1 cellular context compared by ENCODE assay signal in genomic region chr1:156146006-156146748, GRCh38.
TF ChIP-seq lines count a peak whose summit lies in the region.

No MANE protein-coding gene starts in this region.

TF ChIP-seq in K562, 482 proteins besides CTCF, POLR2A, EP300 and RAD21 (continued from another document):
- TF ChIP-seq BRF2 (IDR thresholded peaks at IDR 0.05; ENCODE audit: borderline replicate concordance, insufficient read depth, insufficient read length): no peak
- peak; percentile 29; the same call in 1 of the 2 replicates for TF ChIP-seq ARID3A (IDR thresholded peaks at IDR 0.05; ENCODE audit: borderline replicate concordance, low read depth, low read length)
- TF ChIP-seq ZNF57 (CRISPR knock-in tag; IDR thresholded peaks at IDR 0.05): no peak
- TF ChIP-seq ZSCAN29 (IDR thresholded peaks at IDR 0.05): no peak
- no peak for TF ChIP-seq ZNF512 (tag; IDR thresholded peaks at IDR 0.05)
- TF ChIP-seq ADNP (tag; IDR thresholded peaks at IDR 0.05): no peak
- no peak for TF ChIP-seq SMAD4 (CRISPR knock-in tag; conservative IDR thresholded peaks at IDR 0.05)
- no peak for TF ChIP-seq ZNF3 (CRISPR knock-in tag; IDR thresholded peaks at IDR 0.05)
- peak; percentile 74; the same call in 1 of the 2 replicates for TF ChIP-seq CC2D1A (IDR thresholded peaks at IDR 0.05)
- TF ChIP-seq ZNF609 (CRISPR knock-in tag; IDR thresholded peaks at IDR 0.05; ENCODE audit: borderline replicate concordance): no peak
- TF ChIP-seq MEF2D (tag; conservative IDR thresholded peaks at IDR 0.05; ENCODE audit: low read depth): no peak
- no peak for TF ChIP-seq GTF2F1 (IDR thresholded peaks at IDR 0.05; ENCODE audit: low read depth, low read length)
TF ChIP-seq in K562: peak in this region for 32.
